8 cellular contexts compared by ENCODE assay signal in the genomic region with DNA sequence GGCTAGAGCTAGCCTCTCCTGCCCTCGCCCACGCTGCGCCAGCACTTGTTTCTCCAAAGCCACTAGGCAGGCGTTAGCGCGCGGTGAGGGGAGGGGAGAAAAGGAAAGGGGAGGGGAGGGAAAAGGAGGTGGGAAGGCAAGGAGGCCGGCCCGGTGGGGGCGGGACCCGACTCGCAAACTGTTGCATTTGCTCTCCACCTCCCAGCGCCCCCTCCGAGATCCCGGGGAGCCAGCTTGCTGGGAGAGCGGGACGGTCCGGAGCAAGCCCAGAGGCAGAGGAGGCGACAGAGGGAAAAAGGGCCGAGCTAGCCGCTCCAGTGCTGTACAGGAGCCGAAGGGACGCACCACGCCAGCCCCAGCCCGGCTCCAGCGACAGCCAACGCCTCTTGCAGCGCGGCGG. TPM values are rescaled to one million over a fixed set of nuclear protein-coding genes. Genes with fewer than 3 reads are reported as not detected.
A peak's percentile ranks its signal among the peaks of the same experiment; 100 is the strongest.
DNase-seq lines count a peak whose midpoint lies in the region; ATAC-seq and TF ChIP-seq lines count a peak whose summit lies in the region.

AR (plus strand) TSS at position 204 of the 400 bp plus-strand sequence. CDS start 1,126 bp downstream, outside the sequence.

- no peak within 1 kb of the TSS for H3K27ac Mint-ChIP-seq in activated naive CD4-positive, alpha-beta T cell treated with anti-CD3 and anti-CD28 coated beads, Interleukin-2, amount 50 U/mL, for 24 hours

- peaks cover 9% of the 10 kb centered on the region for H3K4me1 Mint-ChIP-seq in activated naive CD4-positive, alpha-beta T cell treated with anti-CD3 and anti-CD28 coated beads, Interleukin-2, amount 50 U/mL, for 24 hours

- no peak for TF ChIP-seq CTCF in dorsolateral prefrontal cortex (IDR thresholded peaks at IDR 0.05 in 54 of 56, conservative IDR thresholded peaks at IDR 0.05 in 2 of 56; ENCODE audit: low read depth in 1 of 56, partially characterized antibody in 56 of 56)
- no peak for TF ChIP-seq CTCF in lower lobe of right lung (IDR thresholded peaks at IDR 0.05)
- no peak for TF ChIP-seq CTCF in upper lobe of left lung (IDR thresholded peaks at IDR 0.05)

- TF ChIP-seq POLR2A in upper lobe of left lung (IDR thresholded peaks at IDR 0.05): peak in 1 of 4 donors; percentile 11

- H3K9me3 Mint-ChIP-seq in activated naive CD4-positive, alpha-beta T cell treated with anti-CD3 and anti-CD28 coated beads, Interleukin-2, amount 50 U/mL, for 24 hours: no peaks in the 10 kb centered on the region

- no peaks in the 10 kb centered on the region for H3K4me1 ChIP-seq in lower lobe of right lung
- peaks cover 0 to 4% (median 2%) of the 10 kb centered on the region in 4 donors for H3K4me1 ChIP-seq in upper lobe of left lung

- H3K4me3 ChIP-seq in dorsolateral prefrontal cortex (peak within 1 kb of the TSS in 58 of 59 donors; percentile 4 to 70 (median 46)), lower lobe of right lung (peak within 1 kb of the TSS; percentile 50), upper lobe of left lung (peak within 1 kb of the TSS; percentile 26 to 55 (median 46))

- peaks cover 9% of the 10 kb centered on the region for H3K27me3 Mint-ChIP-seq in activated naive CD4-positive, alpha-beta T cell treated with anti-CD3 and anti-CD28 coated beads, Interleukin-2, amount 50 U/mL, for 24 hours

- H3K36me3 ChIP-seq in lower lobe of right lung: no peaks in the 10 kb centered on the region
- H3K36me3 ChIP-seq in upper lobe of left lung: no peaks in the 10 kb centered on the region

- no peak for TF ChIP-seq EP300 in upper lobe of left lung (IDR thresholded peaks at IDR 0.05)

- peak within 1 kb of the TSS; percentile 11 for H3K4me3 Mint-ChIP-seq in activated naive CD4-positive, alpha-beta T cell treated with anti-CD3 and anti-CD28 coated beads, Interleukin-2, amount 50 U/mL, for 24 hours

- no peaks in the 10 kb centered on the region for H3K9me3 ChIP-seq in lower lobe of right lung
- no peaks in the 10 kb centered on the region for H3K9me3 ChIP-seq in upper lobe of left lung

- H3K27ac ChIP-seq in dorsolateral prefrontal cortex (no peak within 1 kb of the TSS), lower lobe of right lung (no peak within 1 kb of the TSS), upper lobe of left lung (peak within 1 kb of the TSS in 1 of 4 donors; percentile 79)

- intact Hi-C loops in dorsolateral prefrontal cortex (cut with DNase I) (no loop called here), lower lobe of right lung (cut with DNase I) (no loop called here)

- DNase-seq in activated naive CD4-positive, alpha-beta T cell (lab: John Stamatoyannopoulos, UW): no peak
- DNase-seq in dorsolateral prefrontal cortex (peak in 6 of 10 donors; percentile 20 to 44 (median 40)), lower lobe of right lung (peak; percentile 66), upper lobe of left lung (peak; percentile 58 to 88), RKO (ENCODE audit: low spot score) (no peak), T-helper 1 cell (no peak)

- WGBS in upper lobe of left lung, 2 donors: 35% methylated on average over 30 of the region's 30 CpGs; no CpG with 5 or more reads in 1 of the 2 donors

- H3K27me3 ChIP-seq in dorsolateral prefrontal cortex (peaks cover 0 to 68% (median 23%) of the 10 kb centered on the region in 45 donors), lower lobe of right lung (ENCODE audit: low read depth) (no peaks in the 10 kb centered on the region), upper lobe of left lung (no peaks in the 10 kb centered on the region)

- ATAC-seq in lower lobe of right lung (peak; percentile 75 to 80), upper lobe of left lung (ENCODE audit: low FRiP score in 2 of 2) (peak; percentile 56 to 86), HG02938 (IDR thresholded peaks at IDR 0.05; ENCODE audit: unreplicated experiment) (no peak)

- H3K36me3 Mint-ChIP-seq in activated naive CD4-positive, alpha-beta T cell treated with anti-CD3 and anti-CD28 coated beads, Interleukin-2, amount 50 U/mL, for 24 hours: no peaks in the 10 kb centered on the region

RNA-seq across cellular contexts. Expression of gene AR, which starts in this region (rescaled TPM):
- total RNA-seq in dorsolateral prefrontal cortex: 1 to 10 TPM; 1.5 to 7.5 (median 3.5) TPM
- total RNA-seq in lower lobe of right lung: 5.0 TPM
- 1 to 10 TPM; 2.0 to 5.8 (median 2.6) TPM for total RNA-seq in upper lobe of left lung

Comparison
In these comparisons a context has a peak if more than half of its experiments do, and no peak if none do; other contexts are left out.
1. DNase-seq: peak in dorsolateral prefrontal cortex (6 of 10), lower lobe of right lung (single experiment) and upper lobe of left lung (2 of 2); none in activated naive CD4-positive, alpha-beta T cell (0 of 4), RKO (single experiment) and T-helper 1 cell (0 of 5).
2. Peak in every context shown above with its lines, with median percentiles within 50 percentile points of each other: H3K4me3 ChIP-seq.